8 cellular contexts compared by ENCODE assay signal in genomic region chr5:100623719-100624118, GRCh38.
DNase-seq lines count a peak whose midpoint lies in the region; ATAC-seq and TF ChIP-seq lines count a peak whose summit lies in the region.

No MANE protein-coding gene starts in this region.

- peak; percentile 69 for TF ChIP-seq CTCF in SK-N-SH (IDR thresholded peaks at IDR 0.05)

- WGBS in SK-N-SH (ENCODE audit: low lambda C conversion rate), result under 1% methylated on average over 2 of the region's 2 CpGs

- H3K36me3 ChIP-seq in SK-N-SH (replicated peaks in 1 of 2; ENCODE audit: control insufficient read depth in 1 of 2, insufficient read depth in 2 of 2, low read length in 1 of 2), result no peaks in the 10 kb centered on the region

- ATAC-seq in GM19455 (IDR thresholded peaks at IDR 0.05; ENCODE audit: unreplicated experiment) (peak; percentile 71), HG03460 (IDR thresholded peaks at IDR 0.05; ENCODE audit: unreplicated experiment) (peak; percentile 89)

- H3K27ac ChIP-seq in SK-N-SH (ENCODE audit: low read depth in 2 of 2, low read length in 1 of 2), result no peak overlapping the region

- H3K4me1 ChIP-seq in SK-N-SH (ENCODE audit: control insufficient read depth in 1 of 2, insufficient read depth in 2 of 2, low read depth in 1 of 2, low read length in 1 of 2), result no peaks in the 10 kb centered on the region; a peak in 1 of 4 replicates

- CTCF ChIA-PET in SK-N-SH (lab: Yijun Ruan, JAX), result interaction anchor here (0.7 to 1.3 kb wide), 4 partner anchors 34 to 1055 kb away, joined by 3 to 4 read pairs (median 4); no protein-coding TSS in a partner anchor

- TF ChIP-seq EP300 in SK-N-SH (IDR thresholded peaks at IDR 0.05; ENCODE audit: borderline replicate concordance in 1 of 2, low read depth in 1 of 2, low read length in 1 of 2), result no peak

- H2AFZ ChIP-seq in SK-N-SH (ENCODE audit: low read depth), result no peak overlapping the region

- H3K9ac ChIP-seq in SK-N-SH, result no peak overlapping the region

- no peaks in the 10 kb centered on the region for H3K79me2 ChIP-seq in SK-N-SH (ENCODE audit: insufficient read depth)

- POLR2A ChIA-PET in SK-N-SH (lab: Yijun Ruan, JAX), result no interaction called here

- H3K9me3 ChIP-seq in SK-N-SH, result no peaks in the 10 kb centered on the region

- no peak overlapping the region; a peak in 1 of 4 replicates for H3K4me3 ChIP-seq in SK-N-SH (ENCODE audit: low read depth in 2 of 2, low read length in 1 of 2)

- peak; percentile 57 for TF ChIP-seq RAD21 in SK-N-SH (IDR thresholded peaks at IDR 0.05; ENCODE audit: low read length)

- H4K20me1 ChIP-seq in SK-N-SH (ENCODE audit: insufficient read depth), result no peaks in the 10 kb centered on the region

- no peaks in the 10 kb centered on the region for H3K27me3 ChIP-seq in SK-N-SH (ENCODE audit: insufficient read depth)

- no peaks in the 10 kb centered on the region for H3F3A ChIP-seq in SK-N-SH (replicated peaks; ENCODE audit: insufficient read depth)

- H3K9me2 ChIP-seq in SK-N-SH, result no peaks in the 10 kb centered on the region

- DNase-seq in EH (ENCODE audit: low read depth) (peak; percentile 9), SK-N-SH (no peak), iris pigment epithelial cell (ENCODE audit: low read depth) (peak; percentile 50), NCI-H146 treated with DMSO at 0.1 percent for 48 hours (lab: John Stamatoyannopoulos, UW; ENCODE audit: unreplicated experiment) (no peak)
- no peak for DNase-seq in activated naive CD4-positive, alpha-beta T cell treated with anti-CD3 and anti-CD28 coated beads, Interleukin-2, amount 50 U/mL, for 16 hours
- no peak for DNase-seq in stimulated activated CD4-positive, alpha-beta T cell treated with anti-CD3 and anti-CD28 coated beads, Interleukin-4, amount 100 ng/mL, for 24 hours

- no peak overlapping the region for H3K4me2 ChIP-seq in SK-N-SH

TF ChIP-seq in SK-N-SH, 30 proteins besides CTCF, POLR2A, EP300 and RAD21:
- no peak for TF ChIP-seq RFX5 (IDR thresholded peaks at IDR 0.05; ENCODE audit: low read length)
- TF ChIP-seq RCOR1 (IDR thresholded peaks at IDR 0.05; ENCODE audit: low read length), result no peak
- TF ChIP-seq SMC3 (IDR thresholded peaks at IDR 0.05; ENCODE audit: low read depth, low read length), result peak; percentile 40

Comparison
In these comparisons a context has a peak if more than half of its experiments do, and no peak if none do; other contexts are left out.
1. DNase-seq: peak in EH (single experiment) and iris pigment epithelial cell (single experiment); none in SK-N-SH (single experiment), activated naive CD4-positive, alpha-beta T cell treated with anti-CD3 and anti-CD28 coated beads, Interleukin-2, amount 50 U/mL, for 16 hours (single experiment), stimulated activated CD4-positive, alpha-beta T cell treated with anti-CD3 and anti-CD28 coated beads, Interleukin-4, amount 100 ng/mL, for 24 hours (single experiment) and NCI-H146 treated with DMSO at 0.1 percent for 48 hours (single experiment).